ENCODE assay signal across 1 cellular context in genomic region chr11:115758011-115758410, GRCh38.
TF ChIP-seq lines count a peak whose summit lies in the region.

No MANE protein-coding gene starts in this region.

TF ChIP-seq in IMR-90, 13 proteins besides CTCF, POLR2A, EP300 and RAD21 (continued from another document):
- no peak for TF ChIP-seq FOS (IDR thresholded peaks at IDR 0.05; ENCODE audit: low read depth, low read length)
- TF ChIP-seq SMC3 (IDR thresholded peaks at IDR 0.05; ENCODE audit: low read depth, low read length): no peak
- no peak for TF ChIP-seq MAZ (IDR thresholded peaks at IDR 0.05; ENCODE audit: borderline replicate concordance, low read depth, low read length)
- no peak for TF ChIP-seq BHLHE40 (IDR thresholded peaks at IDR 0.05; ENCODE audit: low read depth, low read length)
- TF ChIP-seq, protein P1, sequence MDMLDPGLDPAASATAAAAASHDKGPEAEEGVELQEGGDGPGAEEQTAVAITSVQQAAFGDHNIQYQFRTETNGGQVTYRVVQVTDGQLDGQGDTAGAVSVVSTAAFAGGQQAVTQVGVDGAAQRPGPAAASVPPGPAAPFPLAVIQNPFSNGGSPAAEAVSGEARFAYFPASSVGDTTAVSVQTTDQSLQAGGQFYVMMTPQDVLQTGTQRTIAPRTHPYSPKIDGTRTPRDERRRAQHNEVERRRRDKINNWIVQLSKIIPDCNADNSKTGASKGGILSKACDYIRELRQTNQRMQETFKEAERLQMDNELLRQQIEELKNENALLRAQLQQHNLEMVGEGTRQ (IDR thresholded peaks at IDR 0.05; ENCODE audit: low read depth, low read length): no peak
- TF ChIP-seq ELK1 (IDR thresholded peaks at IDR 0.05; ENCODE audit: borderline replicate concordance, low read depth, low read length): no peak
- TF ChIP-seq RFX5 (IDR thresholded peaks at IDR 0.05; ENCODE audit: low read depth, low read length): no peak
TF ChIP-seq in IMR-90: peak in this region for 0.
